ENCODE assay signal across 8 cellular contexts in the genomic region with DNA sequence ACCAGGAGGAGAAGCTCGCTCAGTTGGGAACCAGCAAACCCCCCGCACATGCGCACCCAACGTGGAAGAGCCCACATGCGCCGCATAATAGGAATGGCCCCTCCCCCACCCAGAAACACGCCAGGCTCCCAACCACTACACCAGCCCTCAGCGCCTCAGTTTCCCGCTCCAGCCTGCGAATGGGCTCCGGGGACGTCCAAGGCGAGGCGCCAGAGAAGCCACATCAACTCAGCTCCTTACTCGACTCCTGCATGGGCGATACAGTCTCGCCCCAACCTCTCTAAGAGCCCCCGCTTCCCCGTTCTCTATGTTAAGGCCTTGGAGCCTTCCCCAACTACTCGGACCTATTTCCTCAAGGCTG. TPM values are rescaled to one million over a fixed set of nuclear protein-coding genes. Genes with fewer than 3 reads are reported as not detected.
A peak's percentile ranks its signal among the peaks of the same experiment; 100 is the strongest.
DNase-seq lines count a peak whose midpoint lies in the region; ATAC-seq and TF ChIP-seq lines count a peak whose summit lies in the region.

No MANE protein-coding gene starts in this region.

- peak; percentile 9 for DNase-seq in DMS79 treated with DMSO at 0.1 percent for 48 hours (lab: John Stamatoyannopoulos, UW)
- no peak for DNase-seq in DMS79 (lab: John Stamatoyannopoulos, UW)
- peak; percentile 64 for DNase-seq in Jurkat, Clone E6-1 (ENCODE audit: low read depth, low spot score)
- peak; percentile 75 for DNase-seq in RWPE2 (ENCODE audit: low spot score)
- no peak for DNase-seq in activated naive CD4-positive, alpha-beta T cell treated with anti-CD3 and anti-CD28 coated beads, Interleukin-2, amount 10 ng/mL, durations not matched to agents 7 days and 5 days
- peak; percentile 38 for DNase-seq in germinal center (ENCODE audit: low spot score)
- DNase-seq in omental fat pad (ENCODE audit: low spot score): peak; percentile 70
- peak; percentile 56 to 81 for DNase-seq in tibial nerve (ENCODE audit: low spot score in 2 of 2)

- H3K9me3 ChIP-seq in RWPE2 (ENCODE audit: severe bottlenecking) (no peaks in the 10 kb centered on the region), tibial nerve (no peaks in the 10 kb centered on the region)

- peak in 1 of 2 donors; percentile 10 for TF ChIP-seq POLR2A in tibial nerve (IDR thresholded peaks at IDR 0.05)

- peak; percentile 26 for ATAC-seq in RWPE2 (ENCODE audit: low read depth)
- ATAC-seq in omental fat pad (ENCODE audit: low FRiP score): peak; percentile 68

- H3K4me1 ChIP-seq in RWPE2 (ENCODE audit: insufficient read depth, poor library complexity, severe bottlenecking): peaks cover 30% of the 10 kb centered on the region
- peaks cover 0 to 50% (median 24%) of the 10 kb centered on the region in 4 donors for H3K4me1 ChIP-seq in tibial nerve

- H3K27ac ChIP-seq in RWPE2 (ENCODE audit: poor library complexity, severe bottlenecking): peak overlapping the region; percentile 82
- peak overlapping the region; percentile 96 to 99 (median 98) for H3K27ac ChIP-seq in tibial nerve

- no peaks in the 10 kb centered on the region for H3K9me3 Mint-ChIP-seq in activated naive CD4-positive, alpha-beta T cell treated with anti-CD3 and anti-CD28 coated beads, Interleukin-2, amount 10 ng/mL, durations not matched to agents 7 days and 5 days

- no peaks in the 10 kb centered on the region for H3K27me3 ChIP-seq in RWPE2 (ENCODE audit: insufficient read depth, poor library complexity, severe bottlenecking)
- no peaks in the 10 kb centered on the region for H3K27me3 ChIP-seq in tibial nerve

- H3K36me3 ChIP-seq in RWPE2 (ENCODE audit: low read depth) (peaks cover 52% of the 10 kb centered on the region), tibial nerve (peaks cover 0 to 36% (median 15%) of the 10 kb centered on the region in 3 donors)

- CTCF ChIA-PET in activated naive CD4-positive, alpha-beta T cell treated with anti-CD3 and anti-CD28 coated beads, Interleukin-2, amount 10 ng/mL, durations not matched to agents 7 days and 5 days (lab: Charles Lee): interaction anchor here (0.9 to 2.8 kb wide), 3 partner anchors 9 to 148 kb away, joined by 3 to 14 read pairs (median 4); no protein-coding TSS in a partner anchor

- H3K4me3 ChIP-seq in Jurkat, Clone E6-1 (ENCODE audit: low read length): peak overlapping the region; percentile 98
- H3K4me3 ChIP-seq in RWPE2 (ENCODE audit: severe bottlenecking): peak overlapping the region; percentile 81
- H3K4me3 ChIP-seq in tibial nerve: peak overlapping the region; percentile 61 to 96 (median 88)

- H3K4me1 Mint-ChIP-seq in activated naive CD4-positive, alpha-beta T cell treated with anti-CD3 and anti-CD28 coated beads, Interleukin-2, amount 10 ng/mL, durations not matched to agents 7 days and 5 days: peaks cover 56% of the 10 kb centered on the region

- H3K27me3 Mint-ChIP-seq in activated naive CD4-positive, alpha-beta T cell treated with anti-CD3 and anti-CD28 coated beads, Interleukin-2, amount 10 ng/mL, durations not matched to agents 7 days and 5 days: no peaks in the 10 kb centered on the region

- no peak for TF ChIP-seq EP300 in tibial nerve (IDR thresholded peaks at IDR 0.05)

- peaks cover 47% of the 10 kb centered on the region for H3K36me3 Mint-ChIP-seq in activated naive CD4-positive, alpha-beta T cell treated with anti-CD3 and anti-CD28 coated beads, Interleukin-2, amount 10 ng/mL, durations not matched to agents 7 days and 5 days

- WGBS in tibial nerve, 2 donors: 0 to 1% methylated on average over 18 to 20 of the region's 20 CpGs

- peak overlapping the region; percentile 99 for H3K4me3 Mint-ChIP-seq in activated naive CD4-positive, alpha-beta T cell treated with anti-CD3 and anti-CD28 coated beads, Interleukin-2, amount 10 ng/mL, durations not matched to agents 7 days and 5 days

- TF ChIP-seq CTCF in RWPE2 (IDR thresholded peaks at IDR 0.05; ENCODE audit: poor library complexity, severe bottlenecking): no peak
- TF ChIP-seq CTCF in omental fat pad (IDR thresholded peaks at IDR 0.05): no peak
- no peak for TF ChIP-seq CTCF in tibial nerve (IDR thresholded peaks at IDR 0.05)

- H3K27ac Mint-ChIP-seq in activated naive CD4-positive, alpha-beta T cell treated with anti-CD3 and anti-CD28 coated beads, Interleukin-2, amount 10 ng/mL, durations not matched to agents 7 days and 5 days: peak overlapping the region; percentile 99

RNA-seq across cellular contexts. Expression of gene SRSF1, which starts 0.5 kb away (rescaled TPM):
- polyA plus RNA-seq in Jurkat, Clone E6-1 (2012; ENCODE audit: insufficient read depth, insufficient read length): 479 TPM
- total RNA-seq in omental fat pad (100 to 1,000 TPM; 181 to 274 (median 182) TPM), tibial nerve (100 to 1,000 TPM in 3 of 4 donors, 10 to 100 TPM in 1; 92.4 to 173 (median 143) TPM)

RNA-seq across cellular contexts. Expression of gene VEZF1, which starts 18.5 kb away (rescaled TPM):
- 34.4 TPM for polyA plus RNA-seq in Jurkat, Clone E6-1 (2012; ENCODE audit: insufficient read depth, insufficient read length)
- total RNA-seq in omental fat pad: 10 to 100 TPM; 45.1 to 50.6 (median 47.6) TPM
- total RNA-seq in tibial nerve: 10 to 100 TPM; 42.3 to 66.0 (median 48.3) TPM

RNA-seq across cellular contexts. Expression of gene CUEDC1, which starts 51.3 kb away (rescaled TPM):
- 3.6 TPM for polyA plus RNA-seq in Jurkat, Clone E6-1 (2012; ENCODE audit: insufficient read depth, insufficient read length)
- total RNA-seq in omental fat pad (10 to 100 TPM; 17.1 to 25.7 (median 22.1) TPM), tibial nerve (10 to 100 TPM; 32.1 to 55.5 (median 38.8) TPM)

Comparison
In these comparisons a context has a peak if more than half of its experiments do, and no peak if none do; other contexts are left out.
1. DNase-seq: peak in DMS79 treated with DMSO at 0.1 percent for 48 hours (single experiment), Jurkat, Clone E6-1 (single experiment), RWPE2 (single experiment), germinal center (single experiment), omental fat pad (single experiment) and tibial nerve (2 of 2); none in DMS79 (single experiment) and activated naive CD4-positive, alpha-beta T cell treated with anti-CD3 and anti-CD28 coated beads, Interleukin-2, amount 10 ng/mL, durations not matched to agents 7 days and 5 days (single experiment).
2. Peak in every context shown above with its lines, with median percentiles within 50 percentile points of each other: H3K4me3 ChIP-seq.